ENCODE assay signal across 19 cellular contexts in the genomic region with DNA sequence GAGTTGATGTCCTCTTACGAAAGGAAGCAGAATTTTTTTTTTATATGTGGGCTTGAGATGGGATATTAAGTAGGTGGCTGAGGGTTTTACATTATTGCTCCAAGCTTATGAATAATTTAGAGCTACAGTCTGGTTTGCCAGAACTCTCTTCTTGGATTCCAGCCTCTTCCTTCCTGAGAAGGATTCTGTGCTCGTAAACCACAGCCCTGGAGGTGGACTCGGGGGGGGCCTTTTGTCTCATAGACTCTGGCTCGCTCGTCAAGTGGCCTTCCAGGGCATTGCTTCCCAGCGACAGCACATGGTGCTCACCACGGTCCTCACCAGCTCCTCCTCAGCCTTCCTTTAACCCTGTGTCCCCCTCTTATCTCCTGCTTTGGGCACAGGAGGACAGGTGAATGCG. TPM values are rescaled to one million over a fixed set of nuclear protein-coding genes. Genes with fewer than 3 reads are reported as not detected.
DNase-seq lines count a peak whose midpoint lies in the region; ATAC-seq and TF ChIP-seq lines count a peak whose summit lies in the region.
"Had no signal": no experiment of that assay in that cellular context is flagged by ENCODE, and none has a peak within 500 bp of the region (broad histone marks: within the 10 kb centered on the region; RNA-seq: fewer than 3 reads in every experiment).

No MANE protein-coding gene starts in this region.

- TF ChIP-seq CTCF in A673 (conservative IDR thresholded peaks at IDR 0.05; ENCODE audit: low read depth, low read length) = no peak
- no peak for TF ChIP-seq CTCF in neural progenitor cell (IDR thresholded peaks at IDR 0.05)

- peaks cover 13% of the 10 kb centered on the region for H3K36me3 Mint-ChIP-seq in neural progenitor cell

- H3K4me2 ChIP-seq in neural progenitor cell = no peak overlapping the region
- H3K4me2 ChIP-seq: smooth muscle cell had no signal

- ATAC-seq in GM19455 (IDR thresholded peaks at IDR 0.05; ENCODE audit: unreplicated experiment) (no peak), GM18511 (IDR thresholded peaks at IDR 0.05; ENCODE audit: unreplicated experiment) (no peak), GM18867 (IDR thresholded peaks at IDR 0.05; ENCODE audit: unreplicated experiment) (no peak)
- ATAC-seq: Panc1 had no signal

- BruUV-seq in A673 (replicated peaks; lab: Mats Ljungman, UMichigan) = no TSS peak

- no peaks in the 10 kb centered on the region for H3K79me2 ChIP-seq in neural progenitor cell (ENCODE audit: low read depth)

- DNase-seq in A673 (ENCODE audit: low spot score) (no peak), EH (ENCODE audit: low read depth) (peak; percentile 63), amniotic epithelial cell (ENCODE audit: low read depth) (peak; percentile 21), neural progenitor cell (ENCODE audit: low spot score) (no peak), RKO (ENCODE audit: low spot score) (no peak)
- DNase-seq: activated CD4-positive, CD25-positive, alpha-beta regulatory T cell; activated naive CD8-positive, alpha-beta T cell treated with anti-CD3 and anti-CD28 coated beads, Interleukin-2, amount 10 ng/mL, durations not matched to agents 7 days and 5 days; AML-193; central memory CD4-positive, alpha-beta T cell; DMS153; NCI-H2107; stimulated activated naive CD4-positive, alpha-beta T cell treated with Interleukin-2 at 50 U/mL for 16 hours had no signal

- no peaks in the 10 kb centered on the region for H4K20me1 ChIP-seq in neural progenitor cell (ENCODE audit: low read depth)

- H3K9me3 Mint-ChIP-seq in neural progenitor cell = no peaks in the 10 kb centered on the region
- H3K9me3 Mint-ChIP-seq: activated naive CD8-positive, alpha-beta T cell treated with anti-CD3 and anti-CD28 coated beads, Interleukin-2, amount 10 ng/mL, durations not matched to agents 7 days and 5 days; IgD-negative memory B cell; mesothelial cell of epicardium had no signal

- no peaks in the 10 kb centered on the region for H3F3A ChIP-seq in neural progenitor cell (ENCODE audit: low read depth)

- no peaks in the 10 kb centered on the region for H3K27me3 Mint-ChIP-seq in neural progenitor cell (ENCODE audit: insufficient read depth, low read depth)
- H3K27me3 Mint-ChIP-seq: activated naive CD8-positive, alpha-beta T cell treated with anti-CD3 and anti-CD28 coated beads, Interleukin-2, amount 10 ng/mL, durations not matched to agents 7 days and 5 days; IgD-negative memory B cell had no signal

- intact Hi-C loops in A673 (cut with micrococcal nuclease; ENCODE audit: unreplicated experiment) = no loop called here

- H3K9me3 ChIP-seq in A673 (ENCODE audit: low read depth, low read length, poor library complexity, severe bottlenecking) (no peaks in the 10 kb centered on the region), neural progenitor cell (ENCODE audit: low read depth) (no peaks in the 10 kb centered on the region)

- H3K27ac ChIP-seq in A673 (ENCODE audit: low read depth, low read length, poor library complexity, severe bottlenecking) (peak overlapping the region; percentile 5), neural progenitor cell (no peak overlapping the region)

- H3K27ac Mint-ChIP-seq in neural progenitor cell = peak overlapping the region; percentile 39
- H3K27ac Mint-ChIP-seq: mesothelial cell of epicardium had no signal

- CTCF ChIA-PET in A673 (lab: Charles Lee) = no interaction called here

- no peak overlapping the region for H3K4me3 ChIP-seq in A673 (ENCODE audit: low read depth, low read length, poor library complexity, severe bottlenecking)
- H3K4me3 ChIP-seq in neural progenitor cell = no peak overlapping the region
- H3K4me3 ChIP-seq: smooth muscle cell had no signal

- H3K27me3 ChIP-seq in A673 (replicated peaks; ENCODE audit: insufficient read depth, low read depth, low read length, poor library complexity) = no peaks in the 10 kb centered on the region
- H3K27me3 ChIP-seq in neural progenitor cell = no peaks in the 10 kb centered on the region

- POLR2A ChIA-PET in A673 (lab: Charles Lee; ENCODE audit: low non-redundant PET) = no interaction called here

- no peaks in the 10 kb centered on the region for H3K4me1 ChIP-seq in A673 (ENCODE audit: insufficient read depth, low read length, poor library complexity, severe bottlenecking)
- no peaks in the 10 kb centered on the region for H3K4me1 ChIP-seq in neural progenitor cell

- no peak overlapping the region for H2AFZ ChIP-seq in neural progenitor cell (replicated peaks)

- H3K4me3 Mint-ChIP-seq in neural progenitor cell = no peak overlapping the region
- H3K4me3 Mint-ChIP-seq: activated naive CD8-positive, alpha-beta T cell treated with anti-CD3 and anti-CD28 coated beads, Interleukin-2, amount 10 ng/mL, durations not matched to agents 7 days and 5 days; mesothelial cell of epicardium had no signal

- no peaks in the 10 kb centered on the region for H3K36me3 ChIP-seq in A673 (ENCODE audit: insufficient read depth, low read length, poor library complexity, severe bottlenecking)
- H3K36me3 ChIP-seq in neural progenitor cell = no peaks in the 10 kb centered on the region

- H3K9ac ChIP-seq in neural progenitor cell = no peak overlapping the region

- H3K4me1 Mint-ChIP-seq in neural progenitor cell = peaks cover 4% of the 10 kb centered on the region
- H3K4me1 Mint-ChIP-seq: activated naive CD8-positive, alpha-beta T cell treated with anti-CD3 and anti-CD28 coated beads, Interleukin-2, amount 10 ng/mL, durations not matched to agents 7 days and 5 days had no signal

RNA-seq across cellular contexts. Expression of gene TMEM11, which starts 43.1 kb away (rescaled TPM):
- total RNA-seq in A673 (2021) (46.5 and 47.6 TPM in 2 replicates), neural progenitor cell (ENCODE audit: low replicate concordance) (17.3 and 20.9 TPM in 2 replicates)

RNA-seq across cellular contexts. Expression of gene DHRS7B, which starts 44.1 kb away (rescaled TPM):
- total RNA-seq in A673 (2021) (19.0 and 23.4 TPM in 2 replicates), neural progenitor cell (ENCODE audit: low replicate concordance) (21.6 and 29.9 TPM in 2 replicates)

Comparison
In these comparisons a context has a peak if more than half of its experiments do, and no peak if none do; other contexts are left out.
1. DNase-seq: peak in EH (single experiment) and amniotic epithelial cell (single experiment); none in A673 (single experiment), neural progenitor cell (single experiment) and RKO (single experiment).